In the genomic region with DNA sequence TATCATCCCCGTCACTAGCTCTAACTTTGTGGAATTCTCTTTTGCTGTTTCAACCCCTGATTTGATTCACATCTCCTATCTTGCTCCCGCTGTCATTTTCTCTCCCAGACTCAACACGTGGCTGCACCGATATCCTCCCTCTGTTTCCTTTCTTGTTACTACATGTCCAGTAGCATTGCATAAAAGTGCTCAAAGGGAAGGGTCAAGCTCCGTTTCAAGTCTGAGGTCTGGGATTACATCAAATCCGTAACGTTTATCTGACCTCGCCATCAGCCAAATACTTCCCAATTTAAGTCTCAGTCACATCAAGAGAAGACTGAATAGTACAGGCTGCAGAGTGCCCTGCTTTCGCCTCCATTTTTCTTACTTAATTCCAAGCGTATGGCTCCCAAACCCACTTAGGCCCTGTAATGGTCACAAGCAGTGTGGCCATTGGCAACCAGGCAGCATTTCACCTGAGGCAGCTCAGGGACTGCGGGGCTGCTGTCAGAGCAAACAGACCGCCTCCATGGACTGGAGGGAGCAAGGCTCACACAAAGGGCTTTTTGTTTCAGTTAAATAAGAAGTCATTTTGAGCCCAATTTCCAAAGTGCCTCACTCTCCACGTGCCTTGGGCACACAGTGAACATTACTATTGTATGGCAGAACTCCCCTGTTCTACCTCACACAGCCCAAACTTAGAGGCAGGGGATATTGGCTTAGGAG, we compare ENCODE assay signal across 24 cellular contexts.
DNase-seq lines count a peak whose midpoint lies in the region; ATAC-seq, FAIRE-seq and TF ChIP-seq lines count a peak whose summit lies in the region.
"Had no signal": no experiment of that assay in that cellular context is flagged by ENCODE, and none has a peak within 500 bp of the region (broad histone marks: within the 10 kb centered on the region; RNA-seq: fewer than 3 reads in every experiment).

No MANE protein-coding gene starts in this region.

- intact Hi-C loops in activated B cell treated with CpG ODN at 0.5 μM for 24 hours (cut with micrococcal nuclease), result loop anchor here (1.0 to 10.0 kb wide), 3 partner anchors 37 to 1311 kb away; no protein-coding TSS in a partner anchor

- TF ChIP-seq CTCF in NB4 (IDR thresholded peaks at IDR 0.05; ENCODE audit: low read depth, low read length) (no peak), activated B cell treated with CpG ODN at 0.5 μM for 24 hours (IDR thresholded peaks at IDR 0.05) (no peak), neutrophil (IDR thresholded peaks at IDR 0.05) (no peak)

- H3K4me3 ChIP-seq in NB4 (ENCODE audit: low read depth, low read length) (no peak overlapping the region), neutrophil (ENCODE audit: low read depth in 1 of 2, low read length in 1 of 2) (peak overlapping the region in 1 of 2 experiments; percentile 13)

- H3K27me3 Mint-ChIP-seq in activated B cell treated with CpG ODN at 0.5 μM for 24 hours, result no peaks in the 10 kb centered on the region
- H3K27me3 Mint-ChIP-seq: T-cell had no signal

- POLR2A ChIA-PET in activated B cell treated with CpG ODN at 0.5 μM for 24 hours (lab: Charles Lee), result interaction anchor here (1.2 to 3.4 kb wide), 4 partner anchors 15 to 215 kb away, joined by 4 to 51 read pairs (median 22); no protein-coding TSS in a partner anchor

- TF ChIP-seq POLR2A in NB4 (IDR thresholded peaks at IDR 0.05; ENCODE audit: extremely low read depth, insufficient read length), result no peak

- peak overlapping the region; percentile 19 for H3K4me3 Mint-ChIP-seq in activated B cell treated with CpG ODN at 0.5 μM for 24 hours
- H3K4me3 Mint-ChIP-seq: immature natural killer cell, T-cell had no signal

- FAIRE-seq in GM19239 (lab: Jason Lieb, UNC) (no peak), HTR-8/SVneo (lab: Jason Lieb, UNC) (no peak)
- FAIRE-seq: colon, RCC 7860, small intestine had no signal

- peak; percentile 19 for DNase-seq in COR-L47 (lab: John Stamatoyannopoulos, UW)
- peak; percentile 70 for DNase-seq in NB4 (ENCODE audit: low read depth)
- DNase-seq in activated B cell treated with CpG ODN at 0.5 μM for 24 hours, result no peak
- no peak for DNase-seq in GM19239 (ENCODE audit: insufficient read length, low spot score)
- DNase-seq in HTR-8/SVneo (ENCODE audit: insufficient read length, low spot score), result no peak
- DNase-seq in glomerular visceral epithelial cell (ENCODE audit: extremely low spot score), result no peak
- DNase-seq: activated CD4-positive, CD25-positive, alpha-beta regulatory T cell treated with anti-CD3 and anti-CD28 coated beads, Interleukin-2, amount 50 U/mL, for 72 hours; activated CD8-positive, alpha-beta memory T cell treated with anti-CD3 and anti-CD28 coated beads, Interleukin-2, amount 50 U/mL, for 4 hours; activated naive CD4-positive, alpha-beta T cell; aorta; glutamatergic neuron; HCEC 1CT; immature natural killer cell; NCI-H1092 treated with DMSO at 0.1 percent for 48 hours; NCI-H2227 treated with DMSO at 0.1 percent for 48 hours; small intestine; stimulated activated naive CD4-positive, alpha-beta T cell; T-cell had no signal

- peaks cover 5% of the 10 kb centered on the region for H3K36me3 Mint-ChIP-seq in activated B cell treated with CpG ODN at 0.5 μM for 24 hours (ENCODE audit: low read depth)
- H3K36me3 Mint-ChIP-seq: immature natural killer cell, T-cell had no signal

- CTCF ChIA-PET in activated B cell treated with CpG ODN at 0.5 μM for 24 hours (lab: Charles Lee), result interaction anchor here (1.4 kb wide), 1 partner anchor 214 kb away, joined by 5 read pairs; no protein-coding TSS in a partner anchor

- no peaks in the 10 kb centered on the region for H3K27me3 ChIP-seq in neutrophil

- H3K27ac ChIP-seq in neutrophil, result peak overlapping the region; percentile 61
- H3K27ac ChIP-seq: epithelial cell of prostate, parathyroid adenoma had no signal

- peak overlapping the region; percentile 95 for H3K27ac Mint-ChIP-seq in activated B cell treated with CpG ODN at 0.5 μM for 24 hours
- H3K27ac Mint-ChIP-seq: immature natural killer cell had no signal

- H3K9me3 Mint-ChIP-seq in activated B cell treated with CpG ODN at 0.5 μM for 24 hours, result no peaks in the 10 kb centered on the region
- H3K9me3 Mint-ChIP-seq: T-cell had no signal

- H3K4me1 ChIP-seq in neutrophil (ENCODE audit: control insufficient read depth in 1 of 2, insufficient read depth in 1 of 2, low read depth in 1 of 2, low read length in 1 of 2), result peaks cover 32 to 33% of the 10 kb centered on the region in 2 experiments
- H3K4me1 ChIP-seq: parathyroid adenoma had no signal

- peaks cover 65% of the 10 kb centered on the region for H3K4me1 Mint-ChIP-seq in activated B cell treated with CpG ODN at 0.5 μM for 24 hours
- H3K4me1 Mint-ChIP-seq: immature natural killer cell, T-cell had no signal

- no peaks in the 10 kb centered on the region for H3K36me3 ChIP-seq in neutrophil

- ATAC-seq in activated B cell treated with CpG ODN at 0.5 μM for 24 hours (ENCODE audit: low read depth) (no peak), HG03108 (IDR thresholded peaks at IDR 0.05; ENCODE audit: unreplicated experiment) (no peak)
- ATAC-seq: T-cell had no signal

- no peaks in the 10 kb centered on the region for H3K9me3 ChIP-seq in neutrophil

Comparison
In these comparisons a context has a peak if more than half of its experiments do, and no peak if none do; other contexts are left out.
1. DNase-seq: peak in COR-L47 (single experiment) and NB4 (single experiment); none in activated B cell treated with CpG ODN at 0.5 μM for 24 hours (single experiment), GM19239 (single experiment), HTR-8/SVneo (single experiment) and glomerular visceral epithelial cell (single experiment).